ENCODE assay signal across 9 cellular contexts in the genomic region with DNA sequence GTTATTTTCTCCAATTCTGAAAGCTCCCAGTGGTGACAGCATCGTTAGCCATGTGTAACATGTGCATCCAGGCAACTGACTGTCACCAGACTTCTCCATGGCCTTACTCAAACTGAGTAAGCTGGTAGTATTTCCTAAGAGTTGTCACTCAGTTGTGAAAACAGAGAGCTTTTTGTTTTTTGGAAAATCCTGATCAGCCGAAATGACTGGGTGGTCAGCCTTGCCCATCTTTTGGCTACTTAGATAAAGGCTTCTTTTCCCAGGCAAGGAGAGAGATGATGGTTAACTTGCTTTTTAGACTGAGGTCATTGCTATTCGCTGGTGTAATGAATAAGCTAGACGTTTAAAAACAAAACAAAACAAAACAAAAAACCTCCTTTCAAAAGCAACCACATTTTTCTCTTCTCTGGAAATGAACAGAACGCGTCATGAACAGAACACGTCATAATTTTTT.
DNase-seq lines count a peak whose midpoint lies in the region; ATAC-seq lines count a peak whose summit lies in the region.
"Had no signal": no experiment of that assay in that cellular context is flagged by ENCODE, and none has a peak within 500 bp of the region (broad histone marks: within the 10 kb centered on the region; RNA-seq: fewer than 3 reads in every experiment).

No MANE protein-coding gene starts in this region.

- no peaks in the 10 kb centered on the region for H3K9me3 ChIP-seq in esophagus (ENCODE audit: control insufficient read depth in 2 of 2, insufficient read depth in 1 of 2, low read depth in 1 of 2, low read length in 1 of 2)
- H3K9me3 ChIP-seq in Karpas-422 (ENCODE audit: low read length), result no peaks in the 10 kb centered on the region

- H3K9ac ChIP-seq in Karpas-422 (ENCODE audit: low read length), result no peak overlapping the region

- no peaks in the 10 kb centered on the region for H4K20me1 ChIP-seq in Karpas-422 (ENCODE audit: insufficient read depth, low read depth, low read length)

- H3K36me3 ChIP-seq in esophagus (ENCODE audit: control insufficient read depth in 2 of 2, insufficient read depth in 2 of 2, low read length in 1 of 2) (peaks cover 3% of the 10 kb centered on the region in 2 donors), Karpas-422 (ENCODE audit: insufficient read depth, low read length) (peaks cover 50% of the 10 kb centered on the region)
- H3K36me3 ChIP-seq: cardiac muscle cell had no signal

- WGBS in esophagus, 2 donors, result 31 to 52% methylated on average over 7 of the region's 7 CpGs

- no peak overlapping the region for H2AFZ ChIP-seq in Karpas-422 (ENCODE audit: low read length)

- DNase-seq in CD1c-positive myeloid dendritic cell (ENCODE audit: extremely low spot score) (peak; percentile 31), SK-MEL-5 (ENCODE audit: low read depth, low spot score) (peak; percentile 96), occipital lobe (lab: John Stamatoyannopoulos, UW) (peak; percentile 24), HUDEP-2 (lab: John Stamatoyannopoulos, UW; ENCODE audit: unreplicated experiment in 76 of 76) (no peak), GM19240 (ENCODE audit: insufficient read length, low spot score) (no peak), Karpas-422 (no peak)

- in situ Hi-C loops in SK-MEL-5 (cut with HindIII; ENCODE audit: low pct_unique_long_range_greater_than_20kb, low sequenced_read_pairs), result no loop called here

- H3K27me3 ChIP-seq in esophagus (ENCODE audit: control insufficient read depth in 1 of 2, insufficient read depth in 2 of 2, low read length in 2 of 2) (no peaks in the 10 kb centered on the region), Karpas-422 (ENCODE audit: low read length) (no peaks in the 10 kb centered on the region)
- H3K27me3 ChIP-seq: cardiac muscle cell had no signal

- H3K27ac ChIP-seq in esophagus (ENCODE audit: low read depth in 2 of 2, low read length in 1 of 2) (peak overlapping the region; percentile 53 to 69), Karpas-422 (ENCODE audit: low read length) (no peak overlapping the region)
- H3K27ac ChIP-seq: cardiac muscle cell had no signal

- H3K9me2 ChIP-seq in Karpas-422 (replicated peaks; ENCODE audit: insufficient read depth, low read length), result no peaks in the 10 kb centered on the region

- ATAC-seq in HG03135 (IDR thresholded peaks at IDR 0.05; ENCODE audit: unreplicated experiment), result no peak

- H3K4me1 ChIP-seq in esophagus (ENCODE audit: control insufficient read depth in 2 of 2, insufficient read depth in 2 of 2, low read length in 1 of 2), result peaks cover 6 to 19% of the 10 kb centered on the region in 2 donors
- H3K4me1 ChIP-seq in Karpas-422 (ENCODE audit: low read length), result peaks cover 14% of the 10 kb centered on the region

- H3K4me3 ChIP-seq in esophagus (ENCODE audit: low read depth in 1 of 2, low read length in 2 of 2) (no peak overlapping the region), Karpas-422 (ENCODE audit: low read length) (no peak overlapping the region)
- H3K4me3 ChIP-seq: cardiac muscle cell had no signal

- no peak overlapping the region for H3K4me2 ChIP-seq in Karpas-422 (ENCODE audit: low read depth, low read length, poor library complexity, severe bottlenecking)

- peaks cover 84% of the 10 kb centered on the region for H3K79me2 ChIP-seq in Karpas-422 (ENCODE audit: low read length)

Comparison
In these comparisons a context has a peak if more than half of its experiments do, and no peak if none do; other contexts are left out.
1. DNase-seq: peak in CD1c-positive myeloid dendritic cell (single experiment), SK-MEL-5 (single experiment) and occipital lobe (single experiment); none in HUDEP-2 (0 of 76), GM19240 (single experiment) and Karpas-422 (single experiment).